ENCODE assay signal across 23 cellular contexts in the genomic region with DNA sequence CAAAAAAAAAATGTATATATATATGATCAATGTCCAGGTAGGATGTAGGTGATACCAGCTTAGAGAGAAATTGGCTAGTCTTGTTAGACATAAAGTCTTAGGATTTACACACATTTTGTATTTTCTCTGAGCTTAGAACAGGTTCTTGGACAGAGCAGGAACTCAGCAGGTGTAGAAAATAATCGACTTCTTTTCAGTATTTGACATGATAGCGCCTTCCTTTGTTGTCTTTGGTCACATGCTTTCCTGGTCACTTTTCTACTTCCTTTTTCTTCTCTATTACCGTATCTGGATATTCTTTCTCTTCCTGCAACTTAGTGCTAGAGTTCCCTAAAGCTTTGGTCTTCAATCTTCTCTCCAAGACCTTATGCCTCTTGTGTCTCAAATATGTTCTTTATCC.
DNase-seq lines count a peak whose midpoint lies in the region; ATAC-seq and TF ChIP-seq lines count a peak whose summit lies in the region.
"Had no signal": no experiment of that assay in that cellular context is flagged by ENCODE, and none has a peak within 500 bp of the region (broad histone marks: within the 10 kb centered on the region; RNA-seq: fewer than 3 reads in every experiment).

No MANE protein-coding gene starts in this region.

- H3K36me3 ChIP-seq in left ventricle myocardium inferior (no peaks in the 10 kb centered on the region), colonic mucosa (no peaks in the 10 kb centered on the region), mucosa of descending colon (ENCODE audit: low read depth) (no peaks in the 10 kb centered on the region)
- H3K36me3 ChIP-seq: adrenal gland, neutrophil, thyroid gland had no signal

- peak overlapping the region in 1 of 2 donors; percentile 19 for H3K9ac ChIP-seq in colonic mucosa (ENCODE audit: low read depth in 2 of 2, low read length in 2 of 2)

- no peaks in the 10 kb centered on the region for H3K9me3 ChIP-seq in left ventricle myocardium inferior (replicated peaks)
- H3K9me3 ChIP-seq in right cardiac atrium (ENCODE audit: control insufficient read depth, low read length) = no peaks in the 10 kb centered on the region
- H3K9me3 ChIP-seq in colonic mucosa = no peaks in the 10 kb centered on the region
- H3K9me3 ChIP-seq in mucosa of descending colon = no peaks in the 10 kb centered on the region
- H3K9me3 ChIP-seq: adrenal gland, neutrophil, psoas muscle, thyroid gland had no signal

- 84% methylated on average over 3 of the region's 3 CpGs for WGBS in right cardiac atrium

- no peak for ATAC-seq in right cardiac atrium
- ATAC-seq in mucosa of descending colon = peak; percentile 37
- ATAC-seq in GM18517 (IDR thresholded peaks at IDR 0.05; ENCODE audit: unreplicated experiment) = no peak
- no peak for ATAC-seq in GM21423 (IDR thresholded peaks at IDR 0.05; ENCODE audit: unreplicated experiment)
- ATAC-seq: activated T-cell treated with anti-CD3 and anti-CD28 coated beads, Interleukin-2, amount 50 U/mL, for 72 hours; psoas muscle; stimulated activated naive CD8-positive, alpha-beta T cell treated with anti-CD3 and anti-CD28 coated beads, Interleukin-15, amount 100 ng/mL, for 72 hours had no signal

- DNase-seq in left ventricle myocardium inferior (no peak), right cardiac atrium (no peak), colonic mucosa (no peak), mucosa of descending colon (no peak), NCI-H1436 (lab: John Stamatoyannopoulos, UW) (no peak)
- DNase-seq in activated T-cell treated with anti-CD3 and anti-CD28 coated beads, Interleukin-2, amount 50 U/mL, for 1 hour = no peak
- DNase-seq: activated CD4-positive, alpha-beta T cell treated with anti-CD3 and anti-CD28 coated beads, Interleukin-2, amount 50 U/mL, for 1 hour; activated naive CD4-positive, alpha-beta T cell treated with Interleukin-2 at 50 U/mL for 16 hours; activated T-cell treated with anti-CD3 and anti-CD28 coated beads, Interleukin-2, amount 50 U/mL, for 72 hours; adrenal gland; H7; KG1; mammary epithelial cell; MV-4-11; NCI-H146; psoas muscle; SHP77 treated with DMSO at 0.1 percent for 48 hours; stimulated activated naive CD8-positive, alpha-beta T cell treated with anti-CD3 and anti-CD28 coated beads, Interleukin-15, amount 100 ng/mL, for 72 hours; thyroid gland had no signal

- peaks cover 92% of the 10 kb centered on the region for H3K4me1 ChIP-seq in left ventricle myocardium inferior
- peaks cover 8% of the 10 kb centered on the region for H3K4me1 ChIP-seq in right cardiac atrium (ENCODE audit: control insufficient read depth, insufficient read depth, low read length)
- H3K4me1 ChIP-seq in colonic mucosa = peaks cover 15% of the 10 kb centered on the region
- peaks cover 46% of the 10 kb centered on the region for H3K4me1 ChIP-seq in mucosa of descending colon (ENCODE audit: low read depth)

- H3K27ac ChIP-seq in left ventricle myocardium inferior (replicated peaks) (peak overlapping the region; percentile 2), right cardiac atrium (ENCODE audit: low read length) (no peak overlapping the region), colonic mucosa (peak overlapping the region; percentile 59)
- H3K27ac ChIP-seq: adrenal gland, epithelial cell of prostate, neutrophil, psoas muscle, thyroid gland had no signal

- no peak overlapping the region for H3K4me3 ChIP-seq in left ventricle myocardium inferior
- H3K4me3 ChIP-seq in right cardiac atrium (ENCODE audit: low read length) = no peak overlapping the region
- H3K4me3 ChIP-seq in colonic mucosa = no peak overlapping the region
- no peak overlapping the region for H3K4me3 ChIP-seq in mucosa of descending colon
- H3K4me3 ChIP-seq: adrenal gland, psoas muscle, thyroid gland had no signal

- TF ChIP-seq CTCF in left ventricle myocardium inferior (IDR thresholded peaks at IDR 0.05; ENCODE audit: borderline replicate concordance) (no peak), colonic mucosa (IDR thresholded peaks at IDR 0.05) (no peak), mucosa of descending colon (IDR thresholded peaks at IDR 0.05) (no peak)

- intact Hi-C loops in left ventricle myocardium inferior (cut with micrococcal nuclease) (loop anchor here (10.0 kb wide), 1 partner anchor 106 kb away; the partner anchor contains the start of gene LRCH1), right cardiac atrium (cut with DNase I) (loop anchor here in 1 of 4 donors (10.0 kb wide), 1 partner anchor 46 kb away; no protein-coding TSS in a partner anchor), colonic mucosa (cut with DNase I) (no loop called here), mucosa of descending colon (cut with DNase I, micrococcal nuclease) (no loop called here)

- H3K27me3 ChIP-seq in left ventricle myocardium inferior (ENCODE audit: low read depth) = no peaks in the 10 kb centered on the region
- H3K27me3 ChIP-seq in right cardiac atrium (ENCODE audit: control insufficient read depth, insufficient read depth) = no peaks in the 10 kb centered on the region
- no peaks in the 10 kb centered on the region for H3K27me3 ChIP-seq in colonic mucosa
- H3K27me3 ChIP-seq: adrenal gland, neutrophil, thyroid gland had no signal
